19 cellular contexts compared by ENCODE assay signal in genomic region chr18:11050966-11051365, GRCh38.
"Had no signal": no experiment of that assay in that cellular context is flagged by ENCODE, and none has a peak within 500 bp of the region (broad histone marks: within the 10 kb centered on the region; RNA-seq: fewer than 3 reads in every experiment).

No MANE protein-coding gene starts in this region.

- ATAC-seq: esophagus mucosa; gastrocnemius medialis; left cardiac atrium; lower lobe of right lung; naive thymus-derived CD4-positive, alpha-beta T cell had no signal

- DNase-seq: cortex of kidney; effector memory CD4-positive, alpha-beta T cell; gastrocnemius medialis; glutamatergic neuron; immature natural killer cell; kidney; left cardiac atrium; left ventricle myocardium inferior; lower lobe of right lung; mesendoderm; naive thymus-derived CD4-positive, alpha-beta T cell; retina; right lobe of liver; spleen; stimulated activated CD4-positive, alpha-beta T cell treated with anti-CD3 and anti-CD28 coated beads, Interleukin-2, amount 100 ng/mL, for 24 hours; stimulated activated naive CD4-positive, alpha-beta T cell; stomach; transverse colon had no signal
